Comparison of ENCODE assay signal across 14 cellular contexts in genomic region chr12:26830358-26830757, GRCh38. TPM values are rescaled to one million over a fixed set of nuclear protein-coding genes. Genes with fewer than 3 reads are reported as not detected.
DNase-seq lines count a peak whose midpoint lies in the region; ATAC-seq and TF ChIP-seq lines count a peak whose summit lies in the region.
"Had no signal": no experiment of that assay in that cellular context is flagged by ENCODE, and none has a peak within 500 bp of the region (broad histone marks: within the 10 kb centered on the region; RNA-seq: fewer than 3 reads in every experiment).

No MANE protein-coding gene starts in this region.

- H3K36me3 Mint-ChIP-seq in activated T-cell treated with anti-CD3 and anti-CD28 coated beads, Interleukin-2, amount 50 U/mL, for 24 hours (ENCODE audit: low read depth) = peaks cover 14% of the 10 kb centered on the region
- no peaks in the 10 kb centered on the region for H3K36me3 Mint-ChIP-seq in T-cell
- H3K36me3 Mint-ChIP-seq in endodermal cell (ENCODE audit: low read depth) = no peaks in the 10 kb centered on the region
- H3K36me3 Mint-ChIP-seq in stimulated activated memory B cell treated with anti-CD40 and anti-IgM and Interleukin-4, amounts not matched to agents 10 μg/mL and 1 μg/mL and 100 μg/mL, for 72 hours = no peaks in the 10 kb centered on the region

- no peak overlapping the region for H3K9ac ChIP-seq in endodermal cell (ENCODE audit: extremely low read depth, low read length, poor library complexity, severe bottlenecking)

- H3K36me3 ChIP-seq in endodermal cell (ENCODE audit: control insufficient read depth, insufficient read depth, low read length) (no peaks in the 10 kb centered on the region), testis (ENCODE audit: low read depth, missing control alignments) (no peaks in the 10 kb centered on the region)

- DNase-seq in activated T-cell treated with anti-CD3 and anti-CD28 coated beads, Interleukin-2, amount 50 U/mL, for 24 hours = no peak
- DNase-seq in activated T-cell treated with anti-CD3 and anti-CD28 coated beads, Interleukin-2, amount 50 U/mL, for 48 hours = no peak
- no peak for DNase-seq in T-cell
- no peak for DNase-seq in endodermal cell
- no peak for DNase-seq in testis
- no peak for DNase-seq in mesenteric fat pad (ENCODE audit: low spot score)
- DNase-seq: activated CD4-positive, CD25-positive, alpha-beta regulatory T cell treated with anti-CD3 and anti-CD28 coated beads, Interleukin-2, amount 50 U/mL, for 72 hours; effector memory CD8-positive, alpha-beta T cell; EL; NCI-H446 treated with DMSO at 0.1 percent for 48 hours; SIG-M5 had no signal

- H3K9me3 ChIP-seq in endodermal cell (ENCODE audit: control insufficient read depth, low read length) (no peaks in the 10 kb centered on the region), testis (no peaks in the 10 kb centered on the region)

- peaks cover 64% of the 10 kb centered on the region for H3K4me1 Mint-ChIP-seq in activated T-cell treated with anti-CD3 and anti-CD28 coated beads, Interleukin-2, amount 50 U/mL, for 24 hours (ENCODE audit: low read depth)
- H3K4me1 Mint-ChIP-seq in T-cell = peaks cover 68 to 73% (median 71%) of the 10 kb centered on the region in 3 donors
- H3K4me1 Mint-ChIP-seq in endodermal cell = peaks cover 16% of the 10 kb centered on the region
- H3K4me1 Mint-ChIP-seq in stimulated activated memory B cell treated with anti-CD40 and anti-IgM and Interleukin-4, amounts not matched to agents 10 μg/mL and 1 μg/mL and 100 μg/mL, for 72 hours = peaks cover 59% of the 10 kb centered on the region

- H3K27ac Mint-ChIP-seq in activated T-cell treated with anti-CD3 and anti-CD28 coated beads, Interleukin-2, amount 50 U/mL, for 24 hours = no peak overlapping the region
- H3K27ac Mint-ChIP-seq in T-cell = no peak overlapping the region
- no peak overlapping the region for H3K27ac Mint-ChIP-seq in endodermal cell
- peak overlapping the region; percentile 7 for H3K27ac Mint-ChIP-seq in stimulated activated memory B cell treated with anti-CD40 and anti-IgM and Interleukin-4, amounts not matched to agents 10 μg/mL and 1 μg/mL and 100 μg/mL, for 72 hours

- ATAC-seq in T-cell (replicated peaks in 1 of 4) = no peak
- ATAC-seq in stimulated activated memory B cell treated with anti-CD40 and anti-IgM and Interleukin-4, amounts not matched to agents 10 μg/mL and 1 μg/mL and 100 μg/mL, for 72 hours = no peak
- no peak for ATAC-seq in GM19452 (IDR thresholded peaks at IDR 0.05; ENCODE audit: unreplicated experiment)
- ATAC-seq: effector memory CD8-positive, alpha-beta T cell had no signal

- H3K4me1 ChIP-seq in endodermal cell (ENCODE audit: control insufficient read depth, insufficient read depth, low read length) (peaks cover 4% of the 10 kb centered on the region), testis (no peaks in the 10 kb centered on the region)

- 100% methylated on average over 1 of the region's 1 CpG; no CpG with 5 or more reads in 1 of the 2 experiments for WGBS in endodermal cell (ENCODE audit: insufficient coverage in 1 of 2, insufficient read length in 1 of 2), 2 experiments
- 43 to 60% methylated on average over 1 of the region's 1 CpG for WGBS in testis, 2 donors

- CTCF ChIA-PET in T-cell (lab: Charles Lee) = interaction anchor here in 1 of 2 donors (0.8 to 1.1 kb wide), 2 partner anchors 9 to 16 kb away, joined by 3 to 5 read pairs; no protein-coding TSS in a partner anchor

- H3K27me3 ChIP-seq in endodermal cell (ENCODE audit: control insufficient read depth, insufficient read depth, low read length, poor library complexity, severe bottlenecking) (no peaks in the 10 kb centered on the region), testis (no peaks in the 10 kb centered on the region)

- intact Hi-C loops in testis (cut with DNase I; ENCODE audit: low total_unique reads) = no loop called here

- POLR2A ChIA-PET in T-cell (lab: Charles Lee) = no interaction called here

- H3K27me3 Mint-ChIP-seq in activated T-cell treated with anti-CD3 and anti-CD28 coated beads, Interleukin-2, amount 50 U/mL, for 24 hours = no peaks in the 10 kb centered on the region
- H3K27me3 Mint-ChIP-seq in T-cell (no peaks in the 10 kb centered on the region), endodermal cell (ENCODE audit: insufficient read depth) (peaks cover 2% of the 10 kb centered on the region)
- no peaks in the 10 kb centered on the region for H3K27me3 Mint-ChIP-seq in stimulated activated memory B cell treated with anti-CD40 and anti-IgM and Interleukin-4, amounts not matched to agents 10 μg/mL and 1 μg/mL and 100 μg/mL, for 72 hours
- H3K27me3 Mint-ChIP-seq: effector memory CD8-positive, alpha-beta T cell had no signal

- H3K27ac ChIP-seq in endodermal cell (ENCODE audit: low read depth, low read length) (no peak overlapping the region), testis (no peak overlapping the region)

- TF ChIP-seq POLR2A in testis (IDR thresholded peaks at IDR 0.05) = no peak

- no peaks in the 10 kb centered on the region for H3K9me3 Mint-ChIP-seq in activated T-cell treated with anti-CD3 and anti-CD28 coated beads, Interleukin-2, amount 50 U/mL, for 24 hours
- no peaks in the 10 kb centered on the region for H3K9me3 Mint-ChIP-seq in T-cell
- H3K9me3 Mint-ChIP-seq in endodermal cell = no peaks in the 10 kb centered on the region
- no peaks in the 10 kb centered on the region for H3K9me3 Mint-ChIP-seq in stimulated activated memory B cell treated with anti-CD40 and anti-IgM and Interleukin-4, amounts not matched to agents 10 μg/mL and 1 μg/mL and 100 μg/mL, for 72 hours
- H3K9me3 Mint-ChIP-seq: effector memory CD8-positive, alpha-beta T cell had no signal

- peak overlapping the region; percentile 65 for H3K4me3 Mint-ChIP-seq in activated T-cell treated with anti-CD3 and anti-CD28 coated beads, Interleukin-2, amount 50 U/mL, for 24 hours
- peak overlapping the region; percentile 61 to 97 (median 71) for H3K4me3 Mint-ChIP-seq in T-cell
- peak overlapping the region; percentile 90 for H3K4me3 Mint-ChIP-seq in endodermal cell
- peak overlapping the region; percentile 67 for H3K4me3 Mint-ChIP-seq in stimulated activated memory B cell treated with anti-CD40 and anti-IgM and Interleukin-4, amounts not matched to agents 10 μg/mL and 1 μg/mL and 100 μg/mL, for 72 hours

- H3K4me3 ChIP-seq in endodermal cell (ENCODE audit: low read length) (no peak overlapping the region), testis (no peak overlapping the region)
- H3K4me3 ChIP-seq: lung had no signal

- TF ChIP-seq CTCF in endodermal cell (conservative IDR thresholded peaks at IDR 0.05) = no peak
- TF ChIP-seq CTCF in testis (IDR thresholded peaks at IDR 0.05) = no peak

RNA-seq across cellular contexts. Expression of gene ITPR2, which starts 2.6 kb away (rescaled TPM):
- total RNA-seq in T-cell (10 to 100 TPM; 38.8 to 52.5 (median 44.5) TPM), endodermal cell (10 to 100 TPM; 14.8 to 74.4 TPM), testis (10 to 100 TPM; 56.9 to 60.6 TPM), mesenteric fat pad (71.3 TPM)
- 1.6 TPM for polyA plus RNA-seq in endodermal cell (2013, experiment 1 of 2)
- polyA plus RNA-seq in endodermal cell (2013, experiment 2 of 2) = 1.5 TPM
- 4.9 TPM for polyA plus RNA-seq in testis (ENCODE audit: insufficient read depth, low read depth, low replicate concordance)
